In genomic region chr22:27210111-27210739, GRCh38 we compare ENCODE assay signal across 26 cellular contexts.
"Had no signal": no experiment of that assay in that cellular context is flagged by ENCODE, and none has a peak within 500 bp of the region (broad histone marks: within the 10 kb centered on the region; RNA-seq: fewer than 3 reads in every experiment).

No MANE protein-coding gene starts in this region.

- H3K9me3 ChIP-seq: ascending aorta, left lung, lower lobe of right lung, ovary, upper lobe of left lung had no signal

- H3K36me3 Mint-ChIP-seq: activated naive CD8-positive, alpha-beta T cell treated with anti-CD3 and anti-CD28 coated beads, Interleukin-2, amount 10 ng/mL, durations not matched to agents 7 days and 5 days; brain; natural killer cell; stimulated activated effector memory CD8-positive, alpha-beta T cell treated with anti-CD3 and anti-CD28 coated beads, Interleukin-12 subunit alpha, Interleukin-12 subunit beta, amount 100 ng/mL, for 72 hours had no signal

- H3K27ac Mint-ChIP-seq: activated B cell treated with CpG ODN at 0.5 μM for 24 hours; activated naive CD8-positive, alpha-beta T cell treated with anti-CD3 and anti-CD28 coated beads, Interleukin-2, amount 10 ng/mL, durations not matched to agents 7 days and 5 days; effector memory CD8-positive, alpha-beta T cell; natural killer cell; progenitor cell of endocrine pancreas; stimulated activated effector memory CD8-positive, alpha-beta T cell treated with anti-CD3 and anti-CD28 coated beads, Interleukin-12 subunit alpha, Interleukin-12 subunit beta, amount 100 ng/mL, for 72 hours; stimulated activated naive CD8-positive, alpha-beta T cell treated with anti-CD3 and anti-CD28 coated beads, Interleukin-15, amount 100 ng/mL, for 72 hours; T-helper 17 cell had no signal

- H3K4me3 ChIP-seq: ascending aorta, left lung, lower lobe of right lung, ovary, skin epidermis, upper lobe of left lung had no signal

- H3K27me3 ChIP-seq: ovary, upper lobe of left lung had no signal

- H3K36me3 ChIP-seq: ascending aorta, left lung, lower lobe of right lung, ovary, upper lobe of left lung had no signal

- DNase-seq: activated B cell treated with CpG ODN at 0.5 μM for 24 hours; activated effector memory CD4-positive, alpha-beta T cell treated with Interleukin-2 at 50 U/mL for 16 hours; activated naive CD4-positive, alpha-beta T cell treated with Interleukin-2 at 50 U/mL for 16 hours; activated naive CD8-positive, alpha-beta T cell treated with anti-CD3 and anti-CD28 coated beads, Interleukin-2, amount 10 ng/mL, durations not matched to agents 7 days and 5 days; cortex of kidney; effector memory CD8-positive, alpha-beta T cell; foreskin fibroblast; head of caudate nucleus; hypothalamus; kidney glomerular epithelial cell; left lung; lower lobe of right lung; mesendoderm; natural killer cell; stimulated activated CD4-positive, alpha-beta T cell treated with anti-CD3 and anti-CD28 coated beads, Interleukin-4, amount 100 ng/mL, for 24 hours; stimulated activated naive CD8-positive, alpha-beta T cell treated with anti-CD3 and anti-CD28 coated beads, Interleukin-15, amount 100 ng/mL, for 72 hours; substantia nigra; T-helper 17 cell; T1000; upper lobe of left lung had no signal

- H3K27ac ChIP-seq: ascending aorta, left lung, lower lobe of right lung, ovary, skin epidermis, upper lobe of left lung had no signal

- H3K4me3 Mint-ChIP-seq: activated B cell treated with CpG ODN at 0.5 μM for 24 hours; activated naive CD8-positive, alpha-beta T cell treated with anti-CD3 and anti-CD28 coated beads, Interleukin-2, amount 10 ng/mL, durations not matched to agents 7 days and 5 days; effector memory CD8-positive, alpha-beta T cell; natural killer cell; stimulated activated effector memory CD8-positive, alpha-beta T cell treated with anti-CD3 and anti-CD28 coated beads, Interleukin-12 subunit alpha, Interleukin-12 subunit beta, amount 100 ng/mL, for 72 hours; stimulated activated naive CD8-positive, alpha-beta T cell treated with anti-CD3 and anti-CD28 coated beads, Interleukin-15, amount 100 ng/mL, for 72 hours; T-helper 17 cell had no signal

- H3K4me1 Mint-ChIP-seq: activated B cell treated with CpG ODN at 0.5 μM for 24 hours; activated naive CD8-positive, alpha-beta T cell treated with anti-CD3 and anti-CD28 coated beads, Interleukin-2, amount 10 ng/mL, durations not matched to agents 7 days and 5 days; natural killer cell; stimulated activated effector memory CD8-positive, alpha-beta T cell treated with anti-CD3 and anti-CD28 coated beads, Interleukin-12 subunit alpha, Interleukin-12 subunit beta, amount 100 ng/mL, for 72 hours had no signal

- H3K9me3 Mint-ChIP-seq: activated B cell treated with CpG ODN at 0.5 μM for 24 hours; activated naive CD8-positive, alpha-beta T cell treated with anti-CD3 and anti-CD28 coated beads, Interleukin-2, amount 10 ng/mL, durations not matched to agents 7 days and 5 days; effector memory CD8-positive, alpha-beta T cell; natural killer cell; stimulated activated effector memory CD8-positive, alpha-beta T cell treated with anti-CD3 and anti-CD28 coated beads, Interleukin-12 subunit alpha, Interleukin-12 subunit beta, amount 100 ng/mL, for 72 hours; stimulated activated naive CD8-positive, alpha-beta T cell treated with anti-CD3 and anti-CD28 coated beads, Interleukin-15, amount 100 ng/mL, for 72 hours had no signal
